ENCODE assay signal across 12 cellular contexts in genomic region chr13:31172535-31172934, GRCh38. TPM values are rescaled to one million over a fixed set of nuclear protein-coding genes. Genes with fewer than 3 reads are reported as not detected.
A peak's percentile ranks its signal among the peaks of the same experiment; 100 is the strongest.
DNase-seq lines count a peak whose midpoint lies in the region; ATAC-seq and TF ChIP-seq lines count a peak whose summit lies in the region.
"Had no signal": no experiment of that assay in that cellular context is flagged by ENCODE, and none has a peak within 500 bp of the region (broad histone marks: within the 10 kb centered on the region; RNA-seq: fewer than 3 reads in every experiment).

No MANE protein-coding gene starts in this region.

- H3K9me2 ChIP-seq in HCT116 (ENCODE audit: insufficient read depth) = no peaks in the 10 kb centered on the region

- CTCF ChIA-PET in HCT116 (lab: Charles Lee) = no interaction called here

- H3K79me2 ChIP-seq in HCT116 (ENCODE audit: insufficient read depth, low read length) = no peaks in the 10 kb centered on the region

- no peak for TF ChIP-seq POLR2A in HCT116 (IDR thresholded peaks at IDR 0.05; ENCODE audit: borderline replicate concordance, extremely low read depth, insufficient read depth, insufficient read length)

- H2AFZ ChIP-seq in HCT116 (ENCODE audit: low read depth, low read length, poor library complexity, severe bottlenecking) = peak overlapping the region; percentile 52

- peak overlapping the region; percentile 4; the same call in 1 of the 2 replicates for H3K9ac ChIP-seq in HCT116 (ENCODE audit: low read length)

- peak; percentile 31 for DNase-seq in HCT116 (ENCODE audit: low read depth, low spot score)
- DNase-seq in SW 1271 (lab: John Stamatoyannopoulos, UW) = peak; percentile 56 to 80
- peak; percentile 91 for DNase-seq in fibroblast of the aortic adventitia (ENCODE audit: low read depth)
- peak; percentile 55 for DNase-seq in stromal cell of bone marrow (ENCODE audit: low read depth)
- DNase-seq in activated CD8-positive, alpha-beta memory T cell treated with anti-CD3 and anti-CD28 coated beads, Interleukin-2, amount 50 U/mL, for 48 hours = no peak
- no peak for DNase-seq in iPS-NIHi7 (ENCODE audit: extremely low spot score)
- DNase-seq: activated CD4-positive, alpha-beta T cell treated with anti-CD3 and anti-CD28 coated beads, Interleukin-2, amount 50 U/mL, for 48 hours; MM.1S; NCI-H524 treated with DMSO at 0.1 percent for 48 hours; T-cell had no signal

- RAD21 ChIA-PET in HCT116 (lab: Charles Lee; ENCODE audit: low non-redundant PET in 1 of 2, low total read pairs in 2 of 2, uncharacterized antibody in 2 of 2, unreplicated experiment in 2 of 2) = no interaction called here

- H4K20me1 ChIP-seq in HCT116 (ENCODE audit: insufficient read depth) = no peaks in the 10 kb centered on the region

- no peaks in the 10 kb centered on the region for H3K9me3 ChIP-seq in HCT116 (ENCODE audit: control insufficient read depth in 1 of 2, insufficient read depth in 1 of 2, low read depth in 1 of 2, low read length in 2 of 2)
- H3K9me3 ChIP-seq: prostate gland had no signal

- no peaks in the 10 kb centered on the region for H3K27me3 ChIP-seq in HCT116 (ENCODE audit: insufficient read depth, low read length)

- H3K4me1 ChIP-seq in HCT116 (ENCODE audit: control insufficient read depth in 1 of 2, insufficient read depth in 2 of 2, low read length in 2 of 2) = peaks cover 12 to 18% of the 10 kb centered on the region in 2 experiments
- H3K4me1 ChIP-seq: prostate gland had no signal

- TF ChIP-seq RAD21 in HCT116 (IDR thresholded peaks at IDR 0.05; ENCODE audit: low read depth) = no peak

- no peak overlapping the region for H3K27ac ChIP-seq in HCT116 (ENCODE audit: low read depth, low read length)
- H3K27ac ChIP-seq: prostate gland had no signal

- H3K4me3 ChIP-seq in HCT116 (replicated peaks in 1 of 2; ENCODE audit: low read depth in 1 of 2, low read length in 2 of 2) (0 out of 4 replicates have a peak overlapping the region, but pooled peaks of 1 of the 2 experiments have one; percentile 17), fibroblast of the aortic adventitia (ENCODE audit: low read depth, low read length) (no peak overlapping the region)
- H3K4me3 ChIP-seq: prostate gland had no signal

- peak; percentile 67 for ATAC-seq in HCT116
- ATAC-seq in HG02588 (IDR thresholded peaks at IDR 0.05; ENCODE audit: unreplicated experiment) = no peak
- ATAC-seq: T-cell had no signal

- TF ChIP-seq CTCF in HCT116 (IDR thresholded peaks at IDR 0.05 in 2 of 3, conservative IDR thresholded peaks at IDR 0.05 in 1 of 3; ENCODE audit: borderline replicate concordance in 1 of 3, insufficient read depth in 1 of 3, low read depth in 2 of 3, low read length in 2 of 3) = no peak
- TF ChIP-seq CTCF in fibroblast of the aortic adventitia (IDR thresholded peaks at IDR 0.05; ENCODE audit: insufficient read depth, low read length) = no peak

- intact Hi-C loops in HCT116 (cut with micrococcal nuclease) = no loop called here

- peak overlapping the region; percentile 64 for H3K4me2 ChIP-seq in HCT116 (ENCODE audit: low read length)

- no peaks in the 10 kb centered on the region for H3K36me3 ChIP-seq in HCT116 (ENCODE audit: control insufficient read depth in 1 of 2, insufficient read depth in 2 of 2, low read length in 2 of 2)
- H3K36me3 ChIP-seq: prostate gland had no signal

- BruUV-seq in HCT116 (replicated peaks; lab: Mats Ljungman, UMichigan) = no TSS peak

- POLR2A ChIA-PET in HCT116 (lab: Charles Lee) = no interaction called here

TF ChIP-seq in HCT116, 20 proteins besides CTCF, POLR2A, EP300 and RAD21:
- TF ChIP-seq SP1 (IDR thresholded peaks at IDR 0.05; ENCODE audit: low read depth) (0 out of 2 replicates have a peak, but pooled peaks have one; percentile 17), FOSL1 (IDR thresholded peaks at IDR 0.05; ENCODE audit: low read depth) (peak; percentile 25; the same call in 1 of the 2 replicates), CEBPB (IDR thresholded peaks at IDR 0.05; ENCODE audit: low read depth) (no peak), SIN3A (IDR thresholded peaks at IDR 0.05; ENCODE audit: low read depth) (no peak), SRF (IDR thresholded peaks at IDR 0.05; ENCODE audit: low read depth) (no peak), ZBTB33 (IDR thresholded peaks at IDR 0.05; ENCODE audit: extremely low read depth, insufficient replicate concordance, low read length) (no peak), JUND (IDR thresholded peaks at IDR 0.05) (peak; percentile 34; the same call in 1 of the 2 replicates)
TF ChIP-seq in HCT116: peak in this region for 3.

RNA-seq across cellular contexts. Expression of gene HSPH1, which starts 10.8 kb away (rescaled TPM):
- total RNA-seq in HCT116 (2021; ENCODE audit: unreplicated experiment) = 116 TPM
- polyA plus RNA-seq in HCT116 (2012) = 16.9 and 23.8 TPM in 2 replicates
- total RNA-seq in fibroblast of the aortic adventitia (ENCODE audit: low replicate concordance) = 51.8 and 69.9 TPM in 2 replicates

RNA-seq across cellular contexts. Expression of gene B3GLCT, which starts 27.2 kb away (rescaled TPM):
- total RNA-seq in HCT116 (2021; ENCODE audit: unreplicated experiment) (3.9 TPM), fibroblast of the aortic adventitia (ENCODE audit: low replicate concordance) (6.8 and 11.6 TPM in 2 replicates)
- polyA plus RNA-seq in HCT116 (2012) = 1.5 and 2.4 TPM in 2 replicates

Comparison
In these comparisons a context has a peak if more than half of its experiments do, and no peak if none do; other contexts are left out.
1. DNase-seq: peak in HCT116 (single experiment), SW 1271 (2 of 2), fibroblast of the aortic adventitia (single experiment) and stromal cell of bone marrow (single experiment); none in activated CD8-positive, alpha-beta memory T cell treated with anti-CD3 and anti-CD28 coated beads, Interleukin-2, amount 50 U/mL, for 48 hours (single experiment) and iPS-NIHi7 (single experiment).